Comparison of ENCODE assay signal across 16 cellular contexts in the genomic region with DNA sequence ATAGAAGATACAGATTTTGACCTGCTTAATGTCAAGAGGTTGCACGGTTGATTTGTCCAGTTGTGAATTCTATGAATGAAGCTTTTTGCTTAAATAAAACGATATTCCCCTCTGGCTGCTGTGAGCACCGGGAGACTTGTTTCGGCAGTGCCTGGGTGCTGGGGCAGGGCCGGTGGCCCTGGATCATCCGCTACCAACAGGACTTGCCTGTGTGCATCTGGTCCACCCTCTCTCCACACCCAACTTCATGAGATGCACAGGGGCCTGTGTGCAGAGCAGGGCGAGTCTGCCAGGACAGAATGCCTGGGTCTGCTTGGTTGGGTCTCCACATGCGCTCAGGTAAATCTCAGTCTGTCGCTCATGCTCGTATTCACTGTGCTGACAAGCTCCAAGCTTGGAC.
DNase-seq lines count a peak whose midpoint lies in the region; ATAC-seq, FAIRE-seq and TF ChIP-seq lines count a peak whose summit lies in the region.
"Had no signal": no experiment of that assay in that cellular context is flagged by ENCODE, and none has a peak within 500 bp of the region (broad histone marks: within the 10 kb centered on the region; RNA-seq: fewer than 3 reads in every experiment).

No MANE protein-coding gene starts in this region.

- no peak for TF ChIP-seq EP300 in suprapubic skin (IDR thresholded peaks at IDR 0.05)

- no peaks in the 10 kb centered on the region for H4K20me1 ChIP-seq in mammary epithelial cell (ENCODE audit: insufficient read depth, low read length)
- H4K20me1 ChIP-seq: BLaER1 had no signal

- ATAC-seq in GM18519 (IDR thresholded peaks at IDR 0.05; ENCODE audit: low FRiP score, unreplicated experiment) = no peak
- ATAC-seq: GM12878 had no signal

- H3K4me2 ChIP-seq in mammary epithelial cell (ENCODE audit: insufficient read depth, low read depth, low read length) = no peak overlapping the region

- H3K27ac ChIP-seq in breast epithelium = peak overlapping the region; percentile 26 to 78
- no peak overlapping the region for H3K27ac ChIP-seq in mammary epithelial cell (ENCODE audit: insufficient read depth, low read depth, low read length)
- no peak overlapping the region for H3K27ac ChIP-seq in suprapubic skin
- H3K27ac ChIP-seq: BLaER1 had no signal

- CTCF ChIA-PET in mammary epithelial cell (lab: Charles Lee; ENCODE audit: low non-redundant PET) = no interaction called here

- DNase-seq in breast epithelium (ENCODE audit: low spot score in 2 of 2) (no peak), mammary epithelial cell (no peak), bronchial epithelial cell (ENCODE audit: low read depth) (no peak), neural crest cell (ENCODE audit: low read depth, low spot score) (no peak), NCI-H1694 (lab: John Stamatoyannopoulos, UW) (no peak), suprapubic skin (ENCODE audit: low spot score in 2 of 2) (no peak)
- no peak for DNase-seq in stimulated activated CD4-positive, alpha-beta T cell treated with anti-CD3 and anti-CD28 coated beads, Interleukin-2, amount 100 ng/mL, for 24 hours
- DNase-seq: 8988T, AML-193, DMS53, GOT3, H9 had no signal

- no peaks in the 10 kb centered on the region for H3K27me3 Mint-ChIP-seq in neural crest cell (ENCODE audit: low read depth)

- no peaks in the 10 kb centered on the region for H3K9me3 Mint-ChIP-seq in neural crest cell

- H3K4me3 ChIP-seq in breast epithelium (no peak overlapping the region), mammary epithelial cell (replicated peaks in 1 of 3; ENCODE audit: insufficient read depth in 1 of 3, low read depth in 2 of 3, low read length in 3 of 3) (no peak overlapping the region), bronchial epithelial cell (ENCODE audit: low read depth, low read length) (no peak overlapping the region), suprapubic skin (no peak overlapping the region)
- H3K4me3 ChIP-seq: BLaER1, GM12878 had no signal

- in situ Hi-C loops in mammary epithelial cell (cut with MboI; ENCODE audit: low sequenced_read_pairs in 2 of 2) = no loop called here

- 99% methylated on average over 9 of the region's 10 CpGs for WGBS in mammary epithelial cell (ENCODE audit: low coverage, missing lambda C conversion rate)
- WGBS in suprapubic skin = 95% methylated on average over 10 of the region's 10 CpGs

- no peak for TF ChIP-seq CTCF in breast epithelium (IDR thresholded peaks at IDR 0.05)
- no peak for TF ChIP-seq CTCF in mammary epithelial cell (conservative IDR thresholded peaks at IDR 0.05 in 1 of 2, IDR thresholded peaks at IDR 0.05 in 1 of 2; ENCODE audit: extremely low read depth in 1 of 2, insufficient read depth in 1 of 2, low read depth in 1 of 2, low read length in 2 of 2)
- TF ChIP-seq CTCF in bronchial epithelial cell (IDR thresholded peaks at IDR 0.05; ENCODE audit: insufficient read depth, low read length, severe bottlenecking) = no peak
- no peak for TF ChIP-seq CTCF in neural crest cell (conservative IDR thresholded peaks at IDR 0.05)
- no peak for TF ChIP-seq CTCF in suprapubic skin (IDR thresholded peaks at IDR 0.05)

- dilution Hi-C loops in mammary epithelial cell (cut with HindIII; ENCODE audit: low sequenced_read_pairs) = loop anchor here (5.0 kb wide), 1 partner anchor 35 kb away; no protein-coding TSS in a partner anchor

- intact Hi-C loops in breast epithelium (cut with DNase I; ENCODE audit: low total_unique reads) = no loop called here
- intact Hi-C loops in mammary epithelial cell (cut with micrococcal nuclease) = loop anchor here (10.0 kb wide), 1 partner anchor 127 kb away; no protein-coding TSS in a partner anchor

- peak overlapping the region; percentile 10 for H3K4me3 Mint-ChIP-seq in neural crest cell
- H3K4me3 Mint-ChIP-seq: H9 had no signal

- H3K27me3 ChIP-seq in breast epithelium (no peaks in the 10 kb centered on the region), mammary epithelial cell (ENCODE audit: insufficient read depth, low read length) (no peaks in the 10 kb centered on the region), bronchial epithelial cell (ENCODE audit: control insufficient read depth, insufficient read depth, low read length) (no peaks in the 10 kb centered on the region), suprapubic skin (no peaks in the 10 kb centered on the region)
- H3K27me3 ChIP-seq: BLaER1 had no signal

- H3K9me3 ChIP-seq in breast epithelium = no peaks in the 10 kb centered on the region
- H3K9me3 ChIP-seq in mammary epithelial cell (replicated peaks; ENCODE audit: insufficient read depth, low read length) = no peaks in the 10 kb centered on the region
- no peaks in the 10 kb centered on the region for H3K9me3 ChIP-seq in suprapubic skin
- H3K9me3 ChIP-seq: BLaER1 had no signal

- no peak overlapping the region for H3K27ac Mint-ChIP-seq in neural crest cell (ENCODE audit: unreplicated experiment)
- H3K27ac Mint-ChIP-seq: H9 had no signal

- no peaks in the 10 kb centered on the region for H3K36me3 ChIP-seq in breast epithelium
- no peaks in the 10 kb centered on the region for H3K36me3 ChIP-seq in mammary epithelial cell (ENCODE audit: insufficient read depth, low read length)
- no peaks in the 10 kb centered on the region for H3K36me3 ChIP-seq in bronchial epithelial cell (ENCODE audit: control insufficient read depth, insufficient read depth, low read length)
- H3K36me3 ChIP-seq in suprapubic skin = no peaks in the 10 kb centered on the region
- H3K36me3 ChIP-seq: BLaER1 had no signal

- FAIRE-seq in bronchial epithelial cell (lab: Jason Lieb, UNC) = peak; percentile 75
- FAIRE-seq: GM12878, GM18507 had no signal

- BruUV-seq in mammary epithelial cell (replicated peaks; lab: Mats Ljungman, UMichigan) = no TSS peak

- no peaks in the 10 kb centered on the region for H3K36me3 Mint-ChIP-seq in neural crest cell (ENCODE audit: low read depth)

- H3K4me1 Mint-ChIP-seq in neural crest cell = peaks cover 39% of the 10 kb centered on the region

- H3K4me1 ChIP-seq in breast epithelium = peaks cover 0 to 4% of the 10 kb centered on the region in 2 donors
- peaks cover 30% of the 10 kb centered on the region for H3K4me1 ChIP-seq in mammary epithelial cell (ENCODE audit: insufficient read depth, low read length)
- peaks cover 26% of the 10 kb centered on the region for H3K4me1 ChIP-seq in suprapubic skin

- H3K9ac ChIP-seq in mammary epithelial cell (ENCODE audit: insufficient read depth, low read length) = no peak overlapping the region
- H3K9ac ChIP-seq: BLaER1 had no signal

- no peak overlapping the region for H2AFZ ChIP-seq in mammary epithelial cell (ENCODE audit: low read depth, low read length)

- H3K79me2 ChIP-seq in mammary epithelial cell (ENCODE audit: insufficient read depth, low read length) = no peaks in the 10 kb centered on the region

- TF ChIP-seq POLR2A in breast epithelium (IDR thresholded peaks at IDR 0.05) (no peak), suprapubic skin (IDR thresholded peaks at IDR 0.05) (no peak)

Comparison
In these comparisons a context has a peak if more than half of its experiments do, and no peak if none do; other contexts are left out.
1. H3K27ac ChIP-seq: peak in breast epithelium (2 of 2); none in mammary epithelial cell (single experiment) and suprapubic skin (single experiment).